9 cellular contexts compared by ENCODE assay signal in genomic region chr20:13788167-13788834, GRCh38.
DNase-seq lines count a peak whose midpoint lies in the region; ATAC-seq and TF ChIP-seq lines count a peak whose summit lies in the region.
"Had no signal": no experiment of that assay in that cellular context is flagged by ENCODE, and none has a peak within 500 bp of the region (broad histone marks: within the 10 kb centered on the region; RNA-seq: fewer than 3 reads in every experiment).

No MANE protein-coding gene starts in this region.

- ATAC-seq in HG03103 (IDR thresholded peaks at IDR 0.05; ENCODE audit: low read depth, unreplicated experiment) (peak; percentile 36), GM21381 (IDR thresholded peaks at IDR 0.05; ENCODE audit: unreplicated experiment) (no peak)
- ATAC-seq: naive thymus-derived CD8-positive, alpha-beta T cell had no signal

- peak; percentile 53; the same call in 1 of the 2 replicates for TF ChIP-seq CTCF in GM12874 (IDR thresholded peaks at IDR 0.05; ENCODE audit: insufficient read depth, low read depth, low read length)

- peak; percentile 57 for DNase-seq in Ammon's horn (ENCODE audit: low spot score)
- DNase-seq in NCI-H510A (lab: John Stamatoyannopoulos, UW): peak; percentile 30
- DNase-seq in activated T-cell treated with anti-CD3 and anti-CD28 coated beads, Interleukin-2, amount 50 U/mL, for 1 hour: peak; percentile 31
- peak; percentile 46 for DNase-seq in germinal center (ENCODE audit: low spot score)
- peak; percentile 45 for DNase-seq in stimulated activated CD4-positive, alpha-beta T cell treated with anti-CD3 and anti-CD28 coated beads, Interleukin-15, amount 100 ng/mL, for 24 hours
